Comparison of ENCODE assay signal across 8 cellular contexts in the genomic region with DNA sequence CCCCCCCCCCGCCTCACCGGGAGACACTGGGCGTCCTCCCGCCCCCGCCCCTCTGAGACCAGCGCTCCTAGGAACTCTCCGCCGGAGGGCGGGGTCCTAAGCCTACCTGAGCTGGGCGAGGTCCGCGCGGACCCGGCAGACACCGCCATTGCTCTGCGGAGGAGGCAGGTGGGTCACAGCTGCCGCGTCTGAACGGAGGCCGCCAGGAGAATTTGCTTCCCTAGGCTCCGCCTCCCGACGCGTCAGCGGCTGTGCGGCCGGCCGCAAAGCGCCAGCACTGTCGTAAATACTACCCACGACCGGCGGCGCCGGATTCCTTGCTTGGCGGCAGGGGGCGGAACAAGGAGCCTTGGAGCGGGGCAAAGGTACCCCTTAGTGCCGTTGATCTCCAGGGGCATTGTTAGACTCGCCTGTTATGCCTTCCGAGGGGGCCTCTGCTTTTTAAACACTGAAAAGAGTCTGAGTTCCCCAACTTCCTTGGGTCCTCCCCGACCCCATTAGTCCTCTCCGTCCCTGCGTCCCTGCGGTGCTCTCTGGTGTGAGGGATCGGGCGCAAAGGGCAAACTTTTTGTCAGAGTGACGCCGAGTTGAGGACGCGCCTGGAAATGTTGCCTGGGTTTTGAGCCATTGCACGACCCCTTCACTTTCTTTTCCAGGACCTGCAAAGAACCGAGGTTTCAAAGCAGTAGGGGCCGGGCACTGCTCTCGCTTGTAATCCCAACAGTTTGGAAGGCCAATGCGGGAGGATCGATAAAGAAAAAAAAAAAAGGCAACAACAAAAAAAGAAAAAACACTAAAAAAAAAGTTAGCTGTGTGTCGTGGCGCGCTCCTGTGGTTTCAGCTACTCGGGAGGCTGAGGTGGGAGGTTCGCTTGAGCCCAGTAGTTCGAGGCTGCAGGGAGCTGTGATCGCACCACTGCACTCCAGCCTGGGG. TPM values are rescaled to one million over a fixed set of nuclear protein-coding genes. Genes with fewer than 3 reads are reported as not detected.
DNase-seq lines count a peak whose midpoint lies in the region; ATAC-seq and TF ChIP-seq lines count a peak whose summit lies in the region.

A gene (minus strand): TSS at position 214 of the 933 bp plus-strand sequence. CDS start 65 bp downstream, at position 149.

- H3K27ac ChIP-seq in angular gyrus (ENCODE audit: low read depth, low read length) = peak within 1 kb of the TSS; percentile 96
- H3K27ac ChIP-seq in right cardiac atrium (ENCODE audit: low read length) = peak within 1 kb of the TSS; percentile 88
- peak within 1 kb of the TSS; percentile 89 to 91 for H3K27ac ChIP-seq in uterus

- DNase-seq in NCI-H1930 (lab: John Stamatoyannopoulos, UW) (peak; percentile 97), right cardiac atrium (peak; percentile 96 to 99 (median 98)), putamen (ENCODE audit: low spot score) (peak; percentile 95), uterus (peak; percentile 94 to 97)

- H3K9me3 ChIP-seq in right cardiac atrium (ENCODE audit: control insufficient read depth, low read length) = no peaks in the 10 kb centered on the region
- no peaks in the 10 kb centered on the region for H3K9me3 ChIP-seq in uterus

- H3K4me1 ChIP-seq in right cardiac atrium (ENCODE audit: control insufficient read depth, insufficient read depth, low read length) = no peaks in the 10 kb centered on the region
- H3K4me1 ChIP-seq in uterus = peaks cover 8 to 9% of the 10 kb centered on the region in 2 donors

- TF ChIP-seq POLR2A in uterus (IDR thresholded peaks at IDR 0.05) = peak; percentile 74 to 84

- TF ChIP-seq CTCF in uterus (IDR thresholded peaks at IDR 0.05) = peak in 3 of 4 experiments; percentile 37 to 71 (median 61)

- no peaks in the 10 kb centered on the region for H3K27me3 ChIP-seq in right cardiac atrium (ENCODE audit: control insufficient read depth, insufficient read depth)
- no peaks in the 10 kb centered on the region for H3K27me3 ChIP-seq in uterus

- 4% methylated on average over 64 of the region's 64 CpGs for WGBS in right cardiac atrium

- ATAC-seq in GM18502 (IDR thresholded peaks at IDR 0.05; ENCODE audit: poor library complexity, unreplicated experiment) (peak; percentile 95), HG02943 (IDR thresholded peaks at IDR 0.05; ENCODE audit: low read depth, unreplicated experiment) (peak; percentile 85), right cardiac atrium (peak; percentile 92 to 95)

- H3K4me3 ChIP-seq in right cardiac atrium (ENCODE audit: low read length) (peak within 1 kb of the TSS; percentile 88), uterus (peak within 1 kb of the TSS; percentile 81 to 91)

- intact Hi-C loops in T-helper 2 cell treated with Interferon-gamma antibody and Interleukin-4, amounts not matched to agents 100 ng/mL and 5 ng/mL, for 36 hours (cut with micrococcal nuclease) = loop anchor here (1.0 kb wide), 5 partner anchors 22 to 233 kb away; a partner anchor contains a TSS
- intact Hi-C loops in right cardiac atrium (cut with DNase I) (loop anchor here in 2 of 4 donors (5.0 kb wide), 1 partner anchor 41 kb away; a partner anchor contains a TSS), uterus (cut with DNase I; ENCODE audit: low total_unique reads) (no loop called here)

- H3K36me3 ChIP-seq in uterus = no peaks in the 10 kb centered on the region

RNA-seq across cellular contexts. Expression of the gene that starts here (rescaled TPM):
- 21.3 and 24.3 TPM in 2 replicates for total RNA-seq in T-helper 2 cell treated with Interferon-gamma antibody and Interleukin-4, amounts not matched to agents 100 ng/mL and 5 ng/mL, for 36 hours
- total RNA-seq in right cardiac atrium = 10 to 100 TPM; 27.7 to 35.8 (median 30.8) TPM
- polyA plus RNA-seq in right cardiac atrium = 17.9 TPM
- 10 to 100 TPM; 14.1 to 54.1 (median 37.9) TPM for total RNA-seq in uterus

Comparison
In these comparisons a context has a peak if more than half of its experiments do, and no peak if none do; other contexts are left out.
1. Peak in every context shown above with its lines: DNase-seq, ATAC-seq, H3K4me3 ChIP-seq and H3K27ac ChIP-seq.